Comparison of ENCODE assay signal across 1 cellular context in the genomic region with DNA sequence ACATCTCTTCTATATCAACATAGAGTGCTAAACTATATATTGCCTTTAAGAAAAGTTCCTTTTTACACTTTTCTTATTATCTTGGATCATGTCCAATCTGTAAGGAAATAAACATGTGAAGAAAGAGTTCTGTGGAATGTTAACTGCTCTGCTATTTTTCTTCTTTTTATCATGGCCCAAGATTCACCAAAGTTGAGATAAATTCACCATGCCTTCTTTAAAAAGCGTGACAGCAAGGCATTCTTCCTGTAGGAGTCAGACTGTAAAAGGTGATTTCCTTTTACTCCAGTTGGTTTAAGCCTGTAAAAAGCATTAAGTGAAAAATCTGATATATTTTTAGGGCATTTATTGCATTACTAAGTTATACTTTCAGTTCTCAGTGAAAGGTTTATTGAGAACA.
TF ChIP-seq lines count a peak whose summit lies in the region.

No MANE protein-coding gene starts in this region.

TF ChIP-seq in IMR-90, 13 proteins besides CTCF, POLR2A, EP300 and RAD21:
- no peak for TF ChIP-seq RCOR1 (IDR thresholded peaks at IDR 0.05; ENCODE audit: insufficient replicate concordance, low read length)
- no peak for TF ChIP-seq CHD1 (IDR thresholded peaks at IDR 0.05; ENCODE audit: low read depth, low read length)
- TF ChIP-seq CEBPB (IDR thresholded peaks at IDR 0.05; ENCODE audit: low read depth, low read length), result no peak
- no peak for TF ChIP-seq FOS (IDR thresholded peaks at IDR 0.05; ENCODE audit: low read depth, low read length)
- TF ChIP-seq RFX5 (IDR thresholded peaks at IDR 0.05; ENCODE audit: low read depth, low read length), result no peak
- no peak for TF ChIP-seq MAFK (IDR thresholded peaks at IDR 0.05; ENCODE audit: low read depth, low read length)
- TF ChIP-seq NFE2L2 (IDR thresholded peaks at IDR 0.05; ENCODE audit: low read depth, low read length), result no peak
- TF ChIP-seq MXI1 (IDR thresholded peaks at IDR 0.05; ENCODE audit: borderline replicate concordance, low read depth, low read length), result no peak
- no peak for TF ChIP-seq BHLHE40 (IDR thresholded peaks at IDR 0.05; ENCODE audit: low read depth, low read length)
- TF ChIP-seq, protein P1, sequence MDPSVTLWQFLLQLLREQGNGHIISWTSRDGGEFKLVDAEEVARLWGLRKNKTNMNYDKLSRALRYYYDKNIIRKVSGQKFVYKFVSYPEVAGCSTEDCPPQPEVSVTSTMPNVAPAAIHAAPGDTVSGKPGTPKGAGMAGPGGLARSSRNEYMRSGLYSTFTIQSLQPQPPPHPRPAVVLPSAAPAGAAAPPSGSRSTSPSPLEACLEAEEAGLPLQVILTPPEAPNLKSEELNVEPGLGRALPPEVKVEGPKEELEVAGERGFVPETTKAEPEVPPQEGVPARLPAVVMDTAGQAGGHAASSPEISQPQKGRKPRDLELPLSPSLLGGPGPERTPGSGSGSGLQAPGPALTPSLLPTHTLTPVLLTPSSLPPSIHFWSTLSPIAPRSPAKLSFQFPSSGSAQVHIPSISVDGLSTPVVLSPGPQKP (IDR thresholded peaks at IDR 0.05; ENCODE audit: borderline replicate concordance, low read depth, low read length), result no peak
- TF ChIP-seq SMC3 (IDR thresholded peaks at IDR 0.05; ENCODE audit: low read depth, low read length), result no peak
- no peak for TF ChIP-seq MAZ (IDR thresholded peaks at IDR 0.05; ENCODE audit: borderline replicate concordance, low read depth, low read length)
- TF ChIP-seq, protein P2, sequence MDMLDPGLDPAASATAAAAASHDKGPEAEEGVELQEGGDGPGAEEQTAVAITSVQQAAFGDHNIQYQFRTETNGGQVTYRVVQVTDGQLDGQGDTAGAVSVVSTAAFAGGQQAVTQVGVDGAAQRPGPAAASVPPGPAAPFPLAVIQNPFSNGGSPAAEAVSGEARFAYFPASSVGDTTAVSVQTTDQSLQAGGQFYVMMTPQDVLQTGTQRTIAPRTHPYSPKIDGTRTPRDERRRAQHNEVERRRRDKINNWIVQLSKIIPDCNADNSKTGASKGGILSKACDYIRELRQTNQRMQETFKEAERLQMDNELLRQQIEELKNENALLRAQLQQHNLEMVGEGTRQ (IDR thresholded peaks at IDR 0.05; ENCODE audit: low read depth, low read length), result no peak
